8 cellular contexts compared by ENCODE assay signal in genomic region chr22:28798810-28799124, GRCh38. TPM values are rescaled to one million over a fixed set of nuclear protein-coding genes. Genes with fewer than 3 reads are reported as not detected.
DNase-seq lines count a peak whose midpoint lies in the region; ATAC-seq and TF ChIP-seq lines count a peak whose summit lies in the region.

No MANE protein-coding gene starts in this region.

- no peaks in the 10 kb centered on the region for H3K27me3 Mint-ChIP-seq in naive thymus-derived CD4-positive, alpha-beta T cell

- ATAC-seq in naive thymus-derived CD4-positive, alpha-beta T cell: no peak
- ATAC-seq in GM19452 (IDR thresholded peaks at IDR 0.05; ENCODE audit: unreplicated experiment): no peak
- no peak for ATAC-seq in HG03095 (IDR thresholded peaks at IDR 0.05; ENCODE audit: unreplicated experiment)
- no peak for ATAC-seq in HG03342 (IDR thresholded peaks at IDR 0.05; ENCODE audit: unreplicated experiment)

- H3K9me3 Mint-ChIP-seq in naive thymus-derived CD4-positive, alpha-beta T cell: peaks cover 0 to 6% (median 0%) of the 10 kb centered on the region in 11 donors

- H3K4me1 Mint-ChIP-seq in naive thymus-derived CD4-positive, alpha-beta T cell: peaks cover 40 to 77% (median 66%) of the 10 kb centered on the region in 7 donors

- DNase-seq in AG10803 (ENCODE audit: low read depth) (no peak), cardiac fibroblast (ENCODE audit: low read depth in 2 of 2) (no peak), germinal center (ENCODE audit: low spot score) (no peak)
- no peak for DNase-seq in naive thymus-derived CD4-positive, alpha-beta T cell

- peaks cover 16 to 63% (median 29%) of the 10 kb centered on the region in 5 donors for H3K36me3 Mint-ChIP-seq in naive thymus-derived CD4-positive, alpha-beta T cell

- peak overlapping the region; percentile 90 to 99 (median 98) for H3K27ac Mint-ChIP-seq in naive thymus-derived CD4-positive, alpha-beta T cell

- TF ChIP-seq CTCF in AG10803 (conservative IDR thresholded peaks at IDR 0.05; ENCODE audit: low read length) (no peak), cardiac fibroblast (IDR thresholded peaks at IDR 0.05; ENCODE audit: low read depth, low read length) (no peak)

- H3K27me3 ChIP-seq in naive thymus-derived CD4-positive, alpha-beta T cell (ENCODE audit: control insufficient read depth in 2 of 2, insufficient read depth in 2 of 2, low read length in 2 of 2): no peaks in the 10 kb centered on the region

- H3K9me3 ChIP-seq in KOPT-K1 (ENCODE audit: insufficient read depth, low read length, poor library complexity, severe bottlenecking): no peaks in the 10 kb centered on the region
- H3K9me3 ChIP-seq in naive thymus-derived CD4-positive, alpha-beta T cell (ENCODE audit: control insufficient read depth in 2 of 3, low read length in 3 of 3): no peaks in the 10 kb centered on the region

- H3K4me3 ChIP-seq in AG10803 (ENCODE audit: low read length) (peak overlapping the region; percentile 81), cardiac fibroblast (replicated peaks in 1 of 2; ENCODE audit: low read depth in 2 of 2, low read length in 2 of 2) (peak overlapping the region; percentile 70 to 88)
- peak overlapping the region; percentile 81 for H3K4me3 ChIP-seq in naive thymus-derived CD4-positive, alpha-beta T cell (ENCODE audit: low read length)

- H3K27ac ChIP-seq in KOPT-K1 (ENCODE audit: low read depth, low read length, poor library complexity, severe bottlenecking): peak overlapping the region; percentile 69
- peak overlapping the region; percentile 99 for H3K27ac ChIP-seq in naive thymus-derived CD4-positive, alpha-beta T cell (ENCODE audit: low read depth, low read length)

- peaks cover 30 to 41% of the 10 kb centered on the region in 2 donors for H3K4me1 ChIP-seq in naive thymus-derived CD4-positive, alpha-beta T cell (ENCODE audit: control insufficient read depth in 2 of 2, insufficient read depth in 2 of 2, low read length in 2 of 2)

- CTCF ChIA-PET in naive thymus-derived CD4-positive, alpha-beta T cell (lab: Charles Lee): interaction anchor here (0.9 to 4.4 kb wide), 4 partner anchors 8 to 198 kb away, joined by 3 to 26 read pairs (median 8); no protein-coding TSS in a partner anchor

- intact Hi-C loops in naive thymus-derived CD4-positive, alpha-beta T cell (cut with micrococcal nuclease): loop anchor here in 1 of 2 donors (1.0 to 10.0 kb wide), 3 partner anchors 25 to 884 kb away; partner anchors contain the start of gene PITPNB

- peaks cover 48% of the 10 kb centered on the region for H3K36me3 ChIP-seq in KOPT-K1 (ENCODE audit: insufficient read depth, low read length)
- peaks cover 25 to 42% (median 34%) of the 10 kb centered on the region in 3 experiments for H3K36me3 ChIP-seq in naive thymus-derived CD4-positive, alpha-beta T cell (ENCODE audit: control insufficient read depth in 2 of 3, insufficient read depth in 3 of 3, low read length in 3 of 3)

- POLR2A ChIA-PET in naive thymus-derived CD4-positive, alpha-beta T cell (lab: Charles Lee): interaction anchor here (1.0 to 7.8 kb wide), 9 partner anchors 11 to 879 kb away, joined by 4 to 194 read pairs (median 29); partner anchors contain the start of genes CHEK2, HSCB, PITPNB and ZNRF3

- H3K4me3 Mint-ChIP-seq in naive thymus-derived CD4-positive, alpha-beta T cell: peak overlapping the region; percentile 91 to 99 (median 94)

RNA-seq across cellular contexts. Expression of gene XBP1, which starts 1.6 kb away (rescaled TPM):
- 100 to 1,000 TPM; 120 to 293 (median 144) TPM for total RNA-seq in naive thymus-derived CD4-positive, alpha-beta T cell
- 100 to 1,000 TPM; 250 to 417 TPM for polyA plus RNA-seq in naive thymus-derived CD4-positive, alpha-beta T cell

RNA-seq across cellular contexts. Expression of gene CCDC117, which starts 26.3 kb away (rescaled TPM):
- total RNA-seq in naive thymus-derived CD4-positive, alpha-beta T cell: 10 to 100 TPM; 13.5 to 33.5 (median 21.2) TPM
- polyA plus RNA-seq in naive thymus-derived CD4-positive, alpha-beta T cell: 10 to 100 TPM in 1 of 2 donors, 1 to 10 TPM in 1; 8.7 to 12.6 TPM

RNA-seq across cellular contexts. Expression of gene HSCB, which starts 56.9 kb away (rescaled TPM):
- 10 to 100 TPM in 1 of 5 experiments, 1 to 10 TPM in 4; 8.2 to 10.9 (median 9.0) TPM for total RNA-seq in naive thymus-derived CD4-positive, alpha-beta T cell
- polyA plus RNA-seq in naive thymus-derived CD4-positive, alpha-beta T cell: 1 to 10 TPM; 6.7 to 8.7 TPM

RNA-seq across cellular contexts. Expression of gene CHEK2, which starts 57.1 kb away (rescaled TPM):
- total RNA-seq in naive thymus-derived CD4-positive, alpha-beta T cell: 10 to 100 TPM in 3 of 5 experiments, 1 to 10 TPM in 2; 8.4 to 36.7 (median 10.6) TPM
- polyA plus RNA-seq in naive thymus-derived CD4-positive, alpha-beta T cell: 10 to 100 TPM in 1 of 2 donors, 1 to 10 TPM in 1; 7.0 to 11.5 TPM
